In the genomic region with DNA sequence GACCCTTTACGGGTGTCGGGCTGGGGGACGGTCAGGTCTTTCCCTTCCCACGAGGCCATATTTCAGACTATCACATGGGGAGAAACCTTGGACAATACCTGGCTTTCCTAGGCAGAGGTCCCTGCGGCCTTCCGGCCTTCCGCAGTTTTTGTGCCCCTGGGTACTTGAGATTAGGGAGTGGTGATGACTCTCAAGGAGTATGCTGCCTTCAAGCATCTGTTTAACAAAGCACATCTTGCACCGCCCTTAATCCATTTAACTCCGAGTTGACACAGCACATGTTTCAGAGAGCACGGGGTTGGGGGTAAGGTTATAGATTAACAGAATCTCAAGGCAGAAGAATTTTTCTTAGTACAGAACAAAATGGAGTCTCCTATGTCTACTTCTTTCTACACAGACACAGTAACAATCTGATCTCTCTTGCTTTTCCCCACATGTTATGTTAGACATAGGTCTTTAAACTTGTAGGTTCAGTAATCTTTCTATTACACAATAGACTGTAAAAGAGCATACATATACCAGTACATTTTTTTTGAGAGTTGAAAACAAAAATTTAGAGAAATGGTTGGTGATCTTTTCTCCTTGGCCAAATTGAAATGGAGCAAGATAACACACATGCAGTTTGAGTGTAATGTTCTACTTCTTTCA, we compare ENCODE assay signal across 9 cellular contexts. TPM values are rescaled to one million over a fixed set of nuclear protein-coding genes. Genes with fewer than 3 reads are reported as not detected.
DNase-seq lines count a peak whose midpoint lies in the region; ATAC-seq and TF ChIP-seq lines count a peak whose summit lies in the region.
"Not testable (repeated sequence)": the region's sequence is repeated elsewhere in the genome, so short reads cannot be mapped to it uniquely, and the experiment has no call there.
"Had no signal": no experiment of that assay in that cellular context is flagged by ENCODE, and none has a peak within 500 bp of the region (broad histone marks: within the 10 kb centered on the region; RNA-seq: fewer than 3 reads in every experiment).

No MANE protein-coding gene starts in this region.

- peaks cover 18% of the 10 kb centered on the region for H3K36me3 Mint-ChIP-seq in progenitor cell of endocrine pancreas (ENCODE audit: insufficient read depth)

- peak overlapping the region; percentile 43 for H3K4me3 Mint-ChIP-seq in progenitor cell of endocrine pancreas (ENCODE audit: low read depth)

- peaks cover 35% of the 10 kb centered on the region for H3K4me1 Mint-ChIP-seq in progenitor cell of endocrine pancreas (ENCODE audit: low read depth)

- not testable (repeated sequence) for H3F3A ChIP-seq in DOHH2 (ENCODE audit: control insufficient read depth, insufficient read depth)

- peak overlapping the region; percentile 99 for H3K27ac Mint-ChIP-seq in progenitor cell of endocrine pancreas

- H3K4me3 ChIP-seq in DOHH2 (ENCODE audit: low read length); HUES48 (ENCODE audit: low read depth, low read length); WERI-Rb-1 (ENCODE audit: low read depth, low read length); hepatocyte; lung: not testable (repeated sequence)

- 0 out of 2 replicates have a peak overlapping the region, but pooled peaks have one; percentile 40 for H3K9ac ChIP-seq in HUES48 (ENCODE audit: low read depth, low read length)

- H3K9me3 ChIP-seq in DOHH2 (ENCODE audit: control insufficient read depth, insufficient read depth, low read length); HUES48 (ENCODE audit: control insufficient read depth, insufficient read depth, low read length); WERI-Rb-1 (ENCODE audit: severe bottlenecking); hepatocyte (ENCODE audit: low read depth); lung (ENCODE audit: control insufficient read depth in 2 of 2, insufficient read depth in 1 of 2, low read length in 1 of 2): not testable (repeated sequence)

- H3K9me2 ChIP-seq in DOHH2 (replicated peaks; ENCODE audit: control insufficient read depth, low read length); hepatocyte (replicated peaks; ENCODE audit: insufficient read depth): not testable (repeated sequence)

- peaks cover 68% of the 10 kb centered on the region for H3K79me2 ChIP-seq in DOHH2 (ENCODE audit: control insufficient read depth, low read length)
- H3K79me2 ChIP-seq in hepatocyte, result peaks cover 74% of the 10 kb centered on the region

- H3K4me2 ChIP-seq in DOHH2 (ENCODE audit: low read length) (peak overlapping the region; percentile 47; the same call in 1 of the 2 replicates), hepatocyte (peak overlapping the region; percentile 23)

- not testable (repeated sequence) for H4K20me1 ChIP-seq in DOHH2 (ENCODE audit: control insufficient read depth, insufficient read depth, low read depth, low read length); hepatocyte (ENCODE audit: insufficient read depth, poor library complexity, severe bottlenecking)

- H3K9me3 Mint-ChIP-seq in progenitor cell of endocrine pancreas (ENCODE audit: low read depth), result not testable (repeated sequence)

- H3K36me3 ChIP-seq in DOHH2 (ENCODE audit: control insufficient read depth, low read length) (peaks cover 55% of the 10 kb centered on the region), HUES48 (ENCODE audit: control insufficient read depth, insufficient read depth, low read length) (peaks cover 46% of the 10 kb centered on the region), WERI-Rb-1 (peaks cover 46% of the 10 kb centered on the region)
- H3K36me3 ChIP-seq in hepatocyte (replicated peaks; ENCODE audit: insufficient read depth, low read depth); lung (ENCODE audit: control insufficient read depth in 2 of 2, insufficient read depth in 2 of 2, low read length in 2 of 2): not testable (repeated sequence)

- not testable (repeated sequence) for H2AFZ ChIP-seq in hepatocyte

- 29% methylated on average over 7 of the region's 10 CpGs for WGBS in hepatocyte (ENCODE audit: low lambda C conversion rate, missing lambda C conversion rate)
- WGBS in lung, 2 donors, result 66 to 80% methylated on average over 7 of the region's 10 CpGs

- H3K27ac ChIP-seq in DOHH2 (ENCODE audit: low read depth, low read length); lung (ENCODE audit: low read depth in 1 of 2, low read length in 1 of 2): not testable (repeated sequence)
- H3K27ac ChIP-seq in HUES48 (ENCODE audit: low read depth, low read length) (peak overlapping the region; percentile 75), WERI-Rb-1 (peak overlapping the region; percentile 80), hepatocyte (peak overlapping the region; percentile 88)

- not testable (repeated sequence) for ATAC-seq in lung (ENCODE audit: insufficient read depth, low FRiP score)

- DNase-seq in NCI-H524 treated with DMSO at 0.1 percent for 48 hours (lab: John Stamatoyannopoulos, UW) (peak; percentile 51), WERI-Rb-1 (peak; percentile 43), lung (ENCODE audit: low spot score) (peak; percentile 74)
- DNase-seq in hepatocyte (ENCODE audit: low spot score); progenitor cell of endocrine pancreas (ENCODE audit: low spot score, unreplicated experiment): not testable (repeated sequence)

- TF ChIP-seq CTCF in DOHH2 (IDR thresholded peaks at IDR 0.05; ENCODE audit: low read depth, low read length, poor library complexity, severe bottlenecking); WERI-Rb-1 (IDR thresholded peaks at IDR 0.05; ENCODE audit: low read depth, low read length); hepatocyte (IDR thresholded peaks at IDR 0.05; ENCODE audit: poor library complexity); lung (IDR thresholded peaks at IDR 0.05; ENCODE audit: control extremely low read depth, extremely low read depth); progenitor cell of endocrine pancreas (IDR thresholded peaks at IDR 0.05; ENCODE audit: unreplicated experiment): not testable (repeated sequence)

- not testable (repeated sequence) for H3K27me3 Mint-ChIP-seq in progenitor cell of endocrine pancreas

- not testable (repeated sequence) for H3K27me3 ChIP-seq in DOHH2 (ENCODE audit: control insufficient read depth, low read length); HUES48 (ENCODE audit: control insufficient read depth, insufficient read depth, low read length); WERI-Rb-1 (ENCODE audit: insufficient read depth, low read depth, severe bottlenecking); hepatocyte; lung (ENCODE audit: control insufficient read depth, insufficient read depth)

- H3K4me1 ChIP-seq in DOHH2 (ENCODE audit: control insufficient read depth, low read length), result peaks cover 31% of the 10 kb centered on the region
- H3K4me1 ChIP-seq in HUES48 (ENCODE audit: control insufficient read depth, insufficient read depth, low read length), result peaks cover 32% of the 10 kb centered on the region
- peaks cover 14% of the 10 kb centered on the region for H3K4me1 ChIP-seq in hepatocyte (ENCODE audit: insufficient read depth)
- not testable (repeated sequence) for H3K4me1 ChIP-seq in lung (ENCODE audit: control insufficient read depth in 2 of 2, insufficient read depth in 2 of 2, low read length in 2 of 2)

RNA-seq across cellular contexts. Expression of a gene that starts 3.9 kb away (rescaled TPM):
- total RNA-seq in hepatocyte (41.9 and 43.5 TPM in 2 replicates), lung (10 to 100 TPM; 17.8 to 43.2 TPM), progenitor cell of endocrine pancreas (38.5 and 40.2 TPM in 2 replicates)
- polyA plus RNA-seq in hepatocyte (24.1 and 27.1 TPM in 2 replicates), lung (10 to 100 TPM; 10.2 to 26.0 TPM)

RNA-seq across cellular contexts. Expression of a gene that starts 37.9 kb away (rescaled TPM):
- total RNA-seq in hepatocyte, result 0.88 and 1.2 TPM in 2 replicates
- 0.60 and 1.2 TPM in 2 replicates for polyA plus RNA-seq in hepatocyte
- total RNA-seq in lung, result 10 to 100 TPM; 21.3 to 24.1 TPM
- polyA plus RNA-seq in lung, result 1 to 10 TPM; 2.4 to 5.2 TPM
- total RNA-seq in progenitor cell of endocrine pancreas, result 0.22 TPM in 1 of 2 replicates, not detected in the other
- total RNA-seq: CD4-positive, CD25-positive, alpha-beta regulatory T cell had no signal
- polyA plus RNA-seq: CD4-positive, CD25-positive, alpha-beta regulatory T cell; IgD-negative memory B cell had no signal

Comparison
In these comparisons a context has a peak if more than half of its experiments do, and no peak if none do; other contexts are left out.
1. RNA of a gene that starts 37.9 kb away (total RNA-seq): 21.3 to 24.1 TPM in lung; 0.88 to 1.2 TPM in hepatocyte and 0.22 TPM in progenitor cell of endocrine pancreas; every median in the first group is over 10 times any median in the second.